In the genomic region with DNA sequence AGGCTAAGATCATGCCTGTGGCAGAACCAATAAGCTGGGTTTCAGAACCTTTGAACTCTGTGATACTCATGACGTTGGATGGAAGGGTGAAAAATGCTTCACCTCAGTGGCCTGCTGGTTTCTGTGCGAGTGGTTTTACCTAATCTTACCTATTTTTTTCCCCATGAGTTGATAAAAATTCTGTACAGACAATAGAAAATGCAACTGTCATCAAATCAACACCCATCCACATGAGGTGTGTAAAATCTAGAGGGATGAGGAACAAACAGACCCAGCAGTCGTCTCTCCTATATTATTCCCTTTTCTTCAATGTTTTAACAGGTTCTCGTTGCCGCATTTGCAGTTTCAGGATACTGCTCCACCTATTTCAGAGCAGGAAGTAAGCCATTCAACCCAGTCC, we compare ENCODE assay signal across 9 cellular contexts.
"Had no signal": no experiment of that assay in that cellular context is flagged by ENCODE, and none has a peak within 500 bp of the region (broad histone marks: within the 10 kb centered on the region; RNA-seq: fewer than 3 reads in every experiment).

No MANE protein-coding gene starts in this region.

- H3K9me3 ChIP-seq: HAP-1 had no signal

- H3K4me3 ChIP-seq: GM23338, HAP-1 had no signal

- H3K4me1 ChIP-seq: HAP-1 had no signal

- H3K27ac ChIP-seq: HL-60 had no signal

- ATAC-seq: GM23338, HCT116 had no signal

- H2AFZ ChIP-seq: GM23338 had no signal

- DNase-seq: H7, HFFc6, IMR-90, Kasumi-1, KBM-7 had no signal

- H3K4me2 ChIP-seq: GM23338 had no signal
